In genomic region chr17:66571745-66572144, GRCh38 we compare ENCODE assay signal across 30 cellular contexts.
"Had no signal": no experiment of that assay in that cellular context is flagged by ENCODE, and none has a peak within 500 bp of the region (broad histone marks: within the 10 kb centered on the region; RNA-seq: fewer than 3 reads in every experiment).

No MANE protein-coding gene starts in this region.

- H3K9me3 ChIP-seq: esophagus muscularis mucosa, gastrocnemius medialis, heart left ventricle had no signal

- H3K4me3 ChIP-seq: coronary artery, dorsolateral prefrontal cortex, esophagus muscularis mucosa, gastrocnemius medialis, heart left ventricle had no signal

- H3K27ac Mint-ChIP-seq: activated CD4-positive, alpha-beta T cell treated with anti-CD3 and anti-CD28 coated beads for 36 hours; activated CD8-positive, alpha-beta memory T cell treated with anti-CD3 and anti-CD28 coated beads, Interleukin-2, amount 10 ng/mL, durations not matched to agents 7 days and 5 days; activated CD8-positive, alpha-beta T cell treated with anti-CD3 and anti-CD28 coated beads, Interleukin-2, amount 10 ng/mL, durations not matched to agents 7 days and 5 days; activated naive CD8-positive, alpha-beta T cell; activated T-helper 17 cell treated with anti-CD3 and anti-CD28 coated beads, Interleukin-2, amount 50 U/mL, for 72 hours; dendritic cell treated with granulocyte-macrophage colony-stimulating factor and Interleukin-4, amounts not matched to agents 40 ng/mL and 50 ng/mL, for 4 days had no signal

- H3K4me3 Mint-ChIP-seq: activated CD4-positive, alpha-beta memory T cell treated with anti-CD3 and anti-CD28 coated beads for 36 hours; activated CD4-positive, alpha-beta T cell treated with anti-CD3 and anti-CD28 coated beads for 36 hours; activated CD4-positive, alpha-beta T cell treated with anti-CD3 and anti-CD28 coated beads, Interleukin-2, amount 10 ng/mL, durations not matched to agents 24 days and 14 days; activated CD8-positive, alpha-beta memory T cell treated with anti-CD3 and anti-CD28 coated beads, Interleukin-2, amount 10 ng/mL, durations not matched to agents 7 days and 5 days; activated CD8-positive, alpha-beta T cell treated with anti-CD3 and anti-CD28 coated beads, Interleukin-2, amount 10 ng/mL, durations not matched to agents 7 days and 5 days; activated naive CD8-positive, alpha-beta T cell; activated T-helper 17 cell treated with anti-CD3 and anti-CD28 coated beads, Interleukin-2, amount 50 U/mL, for 72 hours; central memory CD8-positive, alpha-beta T cell; dendritic cell treated with granulocyte-macrophage colony-stimulating factor and Interleukin-4, amounts not matched to agents 40 ng/mL and 50 ng/mL, for 4 days; effector memory CD8-positive, alpha-beta T cell had no signal

- H3K9me3 Mint-ChIP-seq: activated CD4-positive, alpha-beta memory T cell treated with anti-CD3 and anti-CD28 coated beads for 36 hours; activated CD4-positive, alpha-beta T cell treated with anti-CD3 and anti-CD28 coated beads, Interleukin-2, amount 10 ng/mL, durations not matched to agents 24 days and 14 days; activated T-helper 17 cell treated with anti-CD3 and anti-CD28 coated beads, Interleukin-2, amount 50 U/mL, for 72 hours; central memory CD8-positive, alpha-beta T cell; dendritic cell treated with granulocyte-macrophage colony-stimulating factor and Interleukin-4, amounts not matched to agents 40 ng/mL and 50 ng/mL, for 4 days; effector memory CD8-positive, alpha-beta T cell had no signal

- ATAC-seq: activated CD4-positive, alpha-beta T cell treated with anti-CD3 and anti-CD28 coated beads for 36 hours; activated CD8-positive, alpha-beta memory T cell treated with anti-CD3 and anti-CD28 coated beads, Interleukin-2, amount 10 ng/mL, durations not matched to agents 7 days and 5 days; activated CD8-positive, alpha-beta T cell treated with anti-CD3 and anti-CD28 coated beads, Interleukin-2, amount 10 ng/mL, durations not matched to agents 7 days and 5 days; activated T-helper 17 cell treated with anti-CD3 and anti-CD28 coated beads, Interleukin-2, amount 50 U/mL, for 72 hours; effector memory CD8-positive, alpha-beta T cell; foreskin keratinocyte; gastrocnemius medialis; heart left ventricle had no signal

- H3K27me3 ChIP-seq: brain microvascular endothelial cell, dorsolateral prefrontal cortex, esophagus muscularis mucosa, foreskin keratinocyte, gastrocnemius medialis, heart left ventricle had no signal

- DNase-seq: activated CD4-positive, alpha-beta memory T cell treated with anti-CD3 and anti-CD28 coated beads for 36 hours; activated CD4-positive, alpha-beta T cell treated with anti-CD3 and anti-CD28 coated beads for 36 hours; activated CD4-positive, alpha-beta T cell treated with anti-CD3 and anti-CD28 coated beads, Interleukin-2, amount 10 ng/mL, durations not matched to agents 24 days and 14 days; activated CD4-positive, CD25-positive, alpha-beta regulatory T cell; activated CD4-positive, CD25-positive, alpha-beta regulatory T cell treated with anti-CD3 and anti-CD28 coated beads, Interleukin-2, amount 50 U/mL, for 72 hours; activated CD8-positive, alpha-beta memory T cell treated with anti-CD3 and anti-CD28 coated beads, Interleukin-2, amount 10 ng/mL, durations not matched to agents 7 days and 5 days; activated CD8-positive, alpha-beta memory T cell treated with anti-CD3 and anti-CD28 coated beads, Interleukin-2, amount 50 U/mL, for 4 hours; activated CD8-positive, alpha-beta T cell treated with anti-CD3 and anti-CD28 coated beads, Interleukin-2, amount 10 ng/mL, durations not matched to agents 7 days and 5 days; activated effector memory CD4-positive, alpha-beta T cell treated with Interleukin-2 at 50 U/mL for 16 hours; activated gamma-delta T cell treated with Interleukin-2 at 50 U/mL for 16 hours; activated naive CD4-positive, alpha-beta T cell treated with anti-CD3 and anti-CD28 coated beads, Interleukin-2, amount 50 U/mL, for 16 hours; activated naive CD4-positive, alpha-beta T cell treated with Interleukin-2 at 50 U/mL for 16 hours; activated T-cell treated with anti-CD3 and anti-CD28 coated beads, Interleukin-2, amount 50 U/mL, for 1 hour; amniotic stem cell; anterior cingulate cortex; brain microvascular endothelial cell; dorsolateral prefrontal cortex; effector memory CD8-positive, alpha-beta T cell; erythroblast; foreskin keratinocyte; gastrocnemius medialis; glutamatergic neuron; heart left ventricle; T-helper 2 cell had no signal

- H3K4me1 ChIP-seq: gastrocnemius medialis had no signal

- H3K4me1 Mint-ChIP-seq: central memory CD8-positive, alpha-beta T cell had no signal

- H3K36me3 ChIP-seq: brain microvascular endothelial cell, esophagus muscularis mucosa, gastrocnemius medialis, heart left ventricle had no signal

- H3K27me3 Mint-ChIP-seq: activated CD4-positive, alpha-beta memory T cell treated with anti-CD3 and anti-CD28 coated beads for 36 hours; activated CD4-positive, alpha-beta T cell treated with anti-CD3 and anti-CD28 coated beads for 36 hours; activated CD4-positive, alpha-beta T cell treated with anti-CD3 and anti-CD28 coated beads, Interleukin-2, amount 10 ng/mL, durations not matched to agents 24 days and 14 days; activated CD8-positive, alpha-beta memory T cell treated with anti-CD3 and anti-CD28 coated beads, Interleukin-2, amount 10 ng/mL, durations not matched to agents 7 days and 5 days; activated naive CD8-positive, alpha-beta T cell; activated T-helper 17 cell treated with anti-CD3 and anti-CD28 coated beads, Interleukin-2, amount 50 U/mL, for 72 hours; central memory CD8-positive, alpha-beta T cell; effector memory CD8-positive, alpha-beta T cell had no signal

- H3K27ac ChIP-seq: brain microvascular endothelial cell, coronary artery, dorsolateral prefrontal cortex, esophagus muscularis mucosa, foreskin keratinocyte, gastrocnemius medialis, heart left ventricle had no signal
